ENCODE assay signal across 1 cellular context in genomic region chr10:27240891-27241639, GRCh38.
TF ChIP-seq lines count a peak whose summit lies in the region.

No MANE protein-coding gene starts in this region.

TF ChIP-seq in K562, 482 proteins besides CTCF, POLR2A, EP300 and RAD21 (continued from another document and continues in another):
- TF ChIP-seq E2F6 (IDR thresholded peaks at IDR 0.05; ENCODE audit: borderline replicate concordance in 1 of 2, extremely low read depth in 1 of 2, insufficient read depth in 1 of 2, insufficient read length in 1 of 2, low read depth in 1 of 2, low read length in 1 of 2, poor library complexity in 1 of 2, severe bottlenecking in 1 of 2) = peak in 1 of 2 experiments; percentile 33
- TF ChIP-seq TEAD2 (tag; IDR thresholded peaks at IDR 0.05) = no peak
- no peak for TF ChIP-seq ZNF695 (CRISPR knock-in tag; IDR thresholded peaks at IDR 0.05)
- no peak for TF ChIP-seq DACH1 (IDR thresholded peaks at IDR 0.05; ENCODE audit: partially characterized antibody)
- TF ChIP-seq CEBPB (tag; IDR thresholded peaks at IDR 0.05) = no peak
- TF ChIP-seq ZNF445 (CRISPR knock-in tag; IDR thresholded peaks at IDR 0.05; ENCODE audit: low read depth) = no peak
- no peak for TF ChIP-seq ZNF318 (IDR thresholded peaks at IDR 0.05; ENCODE audit: borderline replicate concordance in 1 of 2, low read depth in 1 of 2)
- no peak for TF ChIP-seq MCM3 (IDR thresholded peaks at IDR 0.05)
- TF ChIP-seq CBX5 (IDR thresholded peaks at IDR 0.05; ENCODE audit: borderline replicate concordance, low read depth) = no peak
- no peak for TF ChIP-seq PREB (CRISPR knock-in tag; IDR thresholded peaks at IDR 0.05)
- no peak for TF ChIP-seq ZNF217 (CRISPR knock-in tag; IDR thresholded peaks at IDR 0.05)
- peak; percentile 8 for TF ChIP-seq PHF20 (IDR thresholded peaks at IDR 0.05; ENCODE audit: partially characterized antibody)
- no peak for TF ChIP-seq GATA2 (CRISPR knock-in tag; IDR thresholded peaks at IDR 0.05)
- TF ChIP-seq ZBTB5 (IDR thresholded peaks at IDR 0.05) = no peak
- TF ChIP-seq NRF1 (conservative IDR thresholded peaks at IDR 0.05 in 1 of 2, IDR thresholded peaks at IDR 0.05 in 1 of 2) = peak; percentile 63 to 66
- peak; percentile 41; the same call in 1 of the 2 replicates for TF ChIP-seq ZNF324 (CRISPR knock-in tag; IDR thresholded peaks at IDR 0.05)
- TF ChIP-seq ZFP1 (CRISPR knock-in tag; IDR thresholded peaks at IDR 0.05) = no peak
- TF ChIP-seq MAX (CRISPR knock-in tag; IDR thresholded peaks at IDR 0.05) = no peak; the same call in 1 of the 2 replicates
- no peak for TF ChIP-seq FOXK2 (conservative IDR thresholded peaks at IDR 0.05 in 1 of 2, IDR thresholded peaks at IDR 0.05 in 1 of 2; ENCODE audit: low read depth in 2 of 2)
- peak; percentile 31 for TF ChIP-seq MGA (IDR thresholded peaks at IDR 0.05)
- TF ChIP-seq ZBTB17 (CRISPR knock-in tag; IDR thresholded peaks at IDR 0.05) = peak; percentile 42; the same call in 1 of the 2 replicates
- TF ChIP-seq ZZZ3 (IDR thresholded peaks at IDR 0.05) = no peak
- TF ChIP-seq ZBTB9 (CRISPR knock-in tag; IDR thresholded peaks at IDR 0.05) = peak; percentile 74; the same call in 1 of the 2 replicates
- no peak for TF ChIP-seq BCOR (IDR thresholded peaks at IDR 0.05)
- no peak for TF ChIP-seq ZNF79 (CRISPR knock-in tag; IDR thresholded peaks at IDR 0.05; ENCODE audit: low read depth)
- TF ChIP-seq MLLT1 (IDR thresholded peaks at IDR 0.05) = no peak
- no peak for TF ChIP-seq ZNF263 (CRISPR knock-in tag; IDR thresholded peaks at IDR 0.05; ENCODE audit: borderline replicate concordance)
